In the genomic region with DNA sequence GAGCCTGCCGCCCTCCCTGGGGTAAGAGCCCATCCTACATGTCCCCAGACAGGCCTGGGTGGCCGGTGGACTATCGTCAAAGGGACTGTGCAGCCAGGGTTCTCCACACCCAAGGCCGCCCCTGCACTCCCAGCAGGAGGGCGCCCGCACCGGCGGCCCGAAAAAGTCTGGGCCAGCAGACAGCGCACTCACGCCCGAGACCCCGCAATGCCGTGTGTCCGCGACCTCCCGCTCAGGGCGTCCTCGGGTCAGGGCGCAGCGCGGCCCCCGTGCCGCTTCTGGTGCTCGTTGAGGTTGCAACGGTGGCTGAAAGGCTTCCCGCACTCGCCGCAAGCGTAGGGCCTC, we compare ENCODE assay signal across 12 cellular contexts. TPM values are rescaled to one million over a fixed set of nuclear protein-coding genes. Genes with fewer than 3 reads are reported as not detected.
DNase-seq lines count a peak whose midpoint lies in the region; ATAC-seq and TF ChIP-seq lines count a peak whose summit lies in the region.
"Had no signal": no experiment of that assay in that cellular context is flagged by ENCODE, and none has a peak within 500 bp of the region (broad histone marks: within the 10 kb centered on the region; RNA-seq: fewer than 3 reads in every experiment).

No MANE protein-coding gene starts in this region.

- TF ChIP-seq CTCF in right lobe of liver (IDR thresholded peaks at IDR 0.05), result no peak
- no peak for TF ChIP-seq CTCF in suprapubic skin (IDR thresholded peaks at IDR 0.05)

- H3K4me3 ChIP-seq in right lobe of liver (peak overlapping the region in 2 of 3 donors; percentile 29 to 31), suprapubic skin (peak overlapping the region; percentile 27)

- H3K36me3 ChIP-seq in right lobe of liver (no peaks in the 10 kb centered on the region), suprapubic skin (no peaks in the 10 kb centered on the region)

- H3K36me3 Mint-ChIP-seq in activated CD8-positive, alpha-beta memory T cell treated with anti-CD3 and anti-CD28 coated beads, Interleukin-2, amount 10 ng/mL, durations not matched to agents 7 days and 5 days, result peaks cover 4% of the 10 kb centered on the region
- H3K36me3 Mint-ChIP-seq in activated naive CD8-positive, alpha-beta T cell treated with anti-CD3 and anti-CD28 coated beads, Interleukin-2, amount 50 U/mL, for 24 hours (ENCODE audit: low read depth), result peaks cover 4% of the 10 kb centered on the region

- WGBS in right lobe of liver (ENCODE audit: insufficient coverage, low coverage, low lambda C conversion rate, missing lambda C conversion rate), result no CpG with 5 or more reads among the region's 30 CpGs
- 73% methylated on average over 4 of the region's 30 CpGs for WGBS in suprapubic skin

- TF ChIP-seq EP300 in suprapubic skin (IDR thresholded peaks at IDR 0.05), result no peak

- TF ChIP-seq POLR2A in right lobe of liver (IDR thresholded peaks at IDR 0.05) (no peak), suprapubic skin (IDR thresholded peaks at IDR 0.05) (no peak)

- intact Hi-C loops in right lobe of liver (cut with DNase I), result no loop called here

- peak overlapping the region; percentile 56 for H3K27ac Mint-ChIP-seq in activated CD8-positive, alpha-beta memory T cell treated with anti-CD3 and anti-CD28 coated beads, Interleukin-2, amount 10 ng/mL, durations not matched to agents 7 days and 5 days
- no peak overlapping the region for H3K27ac Mint-ChIP-seq in activated naive CD8-positive, alpha-beta T cell treated with anti-CD3 and anti-CD28 coated beads, Interleukin-2, amount 50 U/mL, for 24 hours
- H3K27ac Mint-ChIP-seq: nephron had no signal

- CTCF ChIA-PET in activated CD8-positive, alpha-beta memory T cell treated with anti-CD3 and anti-CD28 coated beads, Interleukin-2, amount 10 ng/mL, durations not matched to agents 7 days and 5 days (lab: Charles Lee), result no interaction called here

- H3K27ac ChIP-seq in right lobe of liver (no peak overlapping the region), suprapubic skin (no peak overlapping the region)

- peaks cover 28% of the 10 kb centered on the region for H3K4me1 Mint-ChIP-seq in activated CD8-positive, alpha-beta memory T cell treated with anti-CD3 and anti-CD28 coated beads, Interleukin-2, amount 10 ng/mL, durations not matched to agents 7 days and 5 days
- peaks cover 10% of the 10 kb centered on the region for H3K4me1 Mint-ChIP-seq in activated naive CD8-positive, alpha-beta T cell treated with anti-CD3 and anti-CD28 coated beads, Interleukin-2, amount 50 U/mL, for 24 hours
- H3K4me1 Mint-ChIP-seq: nephron had no signal

- H3K4me1 ChIP-seq in right lobe of liver, result peaks cover 0 to 28% (median 15%) of the 10 kb centered on the region in 4 donors
- peaks cover 8% of the 10 kb centered on the region for H3K4me1 ChIP-seq in suprapubic skin

- H3K9me3 ChIP-seq in right lobe of liver, result no peaks in the 10 kb centered on the region
- H3K9me3 ChIP-seq in suprapubic skin, result no peaks in the 10 kb centered on the region

- no peaks in the 10 kb centered on the region for H3K9me3 Mint-ChIP-seq in activated CD8-positive, alpha-beta memory T cell treated with anti-CD3 and anti-CD28 coated beads, Interleukin-2, amount 10 ng/mL, durations not matched to agents 7 days and 5 days (ENCODE audit: low read depth)
- no peaks in the 10 kb centered on the region for H3K9me3 Mint-ChIP-seq in activated naive CD8-positive, alpha-beta T cell treated with anti-CD3 and anti-CD28 coated beads, Interleukin-2, amount 50 U/mL, for 24 hours
- H3K9me3 Mint-ChIP-seq: nephron had no signal

- ATAC-seq in activated CD8-positive, alpha-beta memory T cell treated with anti-CD3 and anti-CD28 coated beads, Interleukin-2, amount 10 ng/mL, durations not matched to agents 7 days and 5 days, result no peak
- peak; percentile 5 for ATAC-seq in activated naive CD8-positive, alpha-beta T cell treated with anti-CD3 and anti-CD28 coated beads, Interleukin-2, amount 50 U/mL, for 24 hours
- no peak for ATAC-seq in right lobe of liver

- H3K27me3 Mint-ChIP-seq in activated CD8-positive, alpha-beta memory T cell treated with anti-CD3 and anti-CD28 coated beads, Interleukin-2, amount 10 ng/mL, durations not matched to agents 7 days and 5 days, result no peaks in the 10 kb centered on the region
- H3K27me3 Mint-ChIP-seq in activated naive CD8-positive, alpha-beta T cell treated with anti-CD3 and anti-CD28 coated beads, Interleukin-2, amount 50 U/mL, for 24 hours, result no peaks in the 10 kb centered on the region

- DNase-seq in activated CD8-positive, alpha-beta memory T cell treated with anti-CD3 and anti-CD28 coated beads, Interleukin-2, amount 10 ng/mL, durations not matched to agents 7 days and 5 days, result no peak
- DNase-seq in activated CD8-positive, alpha-beta memory T cell treated with anti-CD3 and anti-CD28 coated beads, Interleukin-2, amount 50 U/mL, for 48 hours, result no peak
- DNase-seq in activated naive CD8-positive, alpha-beta T cell treated with anti-CD3 and anti-CD28 coated beads, Interleukin-2, amount 50 U/mL, for 24 hours, result no peak
- DNase-seq in right lobe of liver (peak in 1 of 3 donors; percentile 35), suprapubic skin (ENCODE audit: low spot score in 2 of 2) (no peak), NCI-H2171 (lab: John Stamatoyannopoulos, UW) (no peak), mucosa of gallbladder (ENCODE audit: low spot score) (no peak)
- DNase-seq in activated effector memory CD4-positive, alpha-beta T cell treated with anti-CD3 and anti-CD28 coated beads, Interleukin-2, amount 50 U/mL, for 16 hours, result no peak
- DNase-seq: Karpas-422; NCI-H2081; NK-92 treated with Interleukin-12 subunit alpha and Interleukin-12 subunit beta, amount 100 ng/mL, for 24 hours had no signal

- H3K27me3 ChIP-seq in right lobe of liver (no peaks in the 10 kb centered on the region), suprapubic skin (peaks cover 33% of the 10 kb centered on the region)

- H3K4me3 Mint-ChIP-seq in activated CD8-positive, alpha-beta memory T cell treated with anti-CD3 and anti-CD28 coated beads, Interleukin-2, amount 10 ng/mL, durations not matched to agents 7 days and 5 days, result peak overlapping the region; percentile 53
- no peak overlapping the region for H3K4me3 Mint-ChIP-seq in activated naive CD8-positive, alpha-beta T cell treated with anti-CD3 and anti-CD28 coated beads, Interleukin-2, amount 50 U/mL, for 24 hours
- H3K4me3 Mint-ChIP-seq: nephron had no signal

RNA-seq across cellular contexts. Expression of a gene that starts 2.6 kb away (rescaled TPM):
- total RNA-seq in activated CD8-positive, alpha-beta memory T cell treated with anti-CD3 and anti-CD28 coated beads, Interleukin-2, amount 10 ng/mL, durations not matched to agents 7 days and 5 days, result 10 to 100 TPM; 12.2 to 12.8 TPM
- 1,000 to 10,000 TPM in 4 of 6 experiments, 100 to 1,000 TPM in 2; 897 to 2,313 (median 1,164) TPM for total RNA-seq in right lobe of liver
- 10 to 100 TPM in 2 of 4 donors, 1 to 10 TPM in 2; 1.0 to 14.9 (median 8.1) TPM for total RNA-seq in suprapubic skin
- total RNA-seq in mucosa of gallbladder, result 8.1 TPM

RNA-seq across cellular contexts. Expression of a gene that starts 6.7 kb away (rescaled TPM):
- under 1 TPM; 0.87 to 0.91 TPM for total RNA-seq in activated CD8-positive, alpha-beta memory T cell treated with anti-CD3 and anti-CD28 coated beads, Interleukin-2, amount 10 ng/mL, durations not matched to agents 7 days and 5 days
- total RNA-seq in right lobe of liver, result 1 to 10 TPM in 5 of 6 experiments, under 1 TPM in 1; 0.73 to 3.1 (median 1.7) TPM
- 1 to 10 TPM; 2.4 to 4.8 (median 3.4) TPM for total RNA-seq in suprapubic skin
- 3.5 TPM for total RNA-seq in mucosa of gallbladder

RNA-seq across cellular contexts. Expression of a gene that starts 25.0 kb away (rescaled TPM):
- 1 to 10 TPM in 1 of 2 experiments, under 1 TPM in 1; 0.98 to 1.2 TPM for total RNA-seq in activated CD8-positive, alpha-beta memory T cell treated with anti-CD3 and anti-CD28 coated beads, Interleukin-2, amount 10 ng/mL, durations not matched to agents 7 days and 5 days
- total RNA-seq in right lobe of liver (1 to 10 TPM; 1.7 to 3.9 (median 2.4) TPM), suprapubic skin (1 to 10 TPM; 2.6 to 6.2 (median 4.3) TPM), mucosa of gallbladder (2.9 TPM)

RNA-seq across cellular contexts. Expression of a gene that starts 29.1 kb away (rescaled TPM):
- total RNA-seq in activated CD8-positive, alpha-beta memory T cell treated with anti-CD3 and anti-CD28 coated beads, Interleukin-2, amount 10 ng/mL, durations not matched to agents 7 days and 5 days, result 1 to 10 TPM; 4.4 to 6.3 TPM
- total RNA-seq in right lobe of liver (1 to 10 TPM; 1.7 to 2.9 (median 2.1) TPM), suprapubic skin (1 to 10 TPM; 4.3 to 7.6 (median 5.6) TPM), mucosa of gallbladder (4.7 TPM)

RNA-seq across cellular contexts. Expression of a gene that starts 31.2 kb away (rescaled TPM):
- total RNA-seq in activated CD8-positive, alpha-beta memory T cell treated with anti-CD3 and anti-CD28 coated beads, Interleukin-2, amount 10 ng/mL, durations not matched to agents 7 days and 5 days, result 1,000 to 10,000 TPM in 1 of 2 experiments, 100 to 1,000 TPM in 1; 914 to 1,022 TPM
- total RNA-seq in right lobe of liver, result 100 to 1,000 TPM; 274 to 637 (median 304) TPM
- total RNA-seq in suprapubic skin, result 1,000 to 10,000 TPM; 1,253 to 2,519 (median 2,306) TPM
- 614 TPM for total RNA-seq in mucosa of gallbladder

Comparison
In these comparisons a context has a peak if more than half of its experiments do, and no peak if none do; other contexts are left out.
1. RNA of a gene that starts 2.6 kb away (total RNA-seq): 897 to 2,313 TPM in right lobe of liver; 12.2 to 12.8 TPM in activated CD8-positive, alpha-beta memory T cell treated with anti-CD3 and anti-CD28 coated beads, Interleukin-2, amount 10 ng/mL, durations not matched to agents 7 days and 5 days, 1.0 to 14.9 TPM in suprapubic skin and 8.1 TPM in mucosa of gallbladder (single experiment); every median in the first group is over 10 times any median in the second.